9 cellular contexts compared by ENCODE assay signal in genomic region chr22:39306456-39307361, GRCh38. TPM values are rescaled to one million over a fixed set of nuclear protein-coding genes. Genes with fewer than 3 reads are reported as not detected.
A peak's percentile ranks its signal among the peaks of the same experiment; 100 is the strongest.
DNase-seq lines count a peak whose midpoint lies in the region; ATAC-seq and TF ChIP-seq lines count a peak whose summit lies in the region.
"Had no signal": no experiment of that assay in that cellular context is flagged by ENCODE, and none has a peak within 500 bp of the region (broad histone marks: within the 10 kb centered on the region; RNA-seq: fewer than 3 reads in every experiment).

No MANE protein-coding gene starts in this region.

- H3K4me3 ChIP-seq in astrocyte of the cerebellum (ENCODE audit: low read depth, low read length) (no peak overlapping the region), left lung (no peak overlapping the region), ovary (no peak overlapping the region)
- H3K4me3 ChIP-seq: tibial artery had no signal

- peak; percentile 38 for ATAC-seq in left lung
- no peak for ATAC-seq in HG02840 (IDR thresholded peaks at IDR 0.05; ENCODE audit: low FRiP score, unreplicated experiment)

- H3K4me1 ChIP-seq in left lung, result peaks cover 0 to 30% of the 10 kb centered on the region in 2 donors
- H3K4me1 ChIP-seq in ovary (ENCODE audit: insufficient read depth), result peaks cover 5% of the 10 kb centered on the region

- TF ChIP-seq EP300 in ovary (IDR thresholded peaks at IDR 0.05), result no peak

- H3K27me3 ChIP-seq in left lung (no peaks in the 10 kb centered on the region), ovary (no peaks in the 10 kb centered on the region)
- H3K27me3 ChIP-seq: tibial artery had no signal

- H3K27ac ChIP-seq in left lung, result no peak overlapping the region
- no peak overlapping the region for H3K27ac ChIP-seq in ovary
- H3K27ac ChIP-seq: tibial artery had no signal

- 75 to 83% (median 79%) methylated on average over 14 of the region's 14 CpGs for WGBS in ovary, 3 donors

- no peak for TF ChIP-seq POLR2A in ovary (IDR thresholded peaks at IDR 0.05)

- peak; percentile 27 for TF ChIP-seq CTCF in GM13976 (IDR thresholded peaks at IDR 0.05; ENCODE audit: borderline replicate concordance, control extremely low read depth, extremely low read depth, insufficient read depth, missing control alignments)
- TF ChIP-seq CTCF in astrocyte of the cerebellum (IDR thresholded peaks at IDR 0.05; ENCODE audit: low read depth, low read length, missing control alignments), result peak; percentile 22
- peak; percentile 20 to 32 for TF ChIP-seq CTCF in left lung (IDR thresholded peaks at IDR 0.05)
- no peak for TF ChIP-seq CTCF in ovary (IDR thresholded peaks at IDR 0.05)

- DNase-seq in GM13976 (ENCODE audit: low spot score) (peak; percentile 71), RPMI8226 (peak; percentile 81), astrocyte of the cerebellum (ENCODE audit: low read depth) (no peak), left lung (no peak), KG1 (lab: John Stamatoyannopoulos, UW) (no peak), ovary (no peak), NCI-H2196 treated with DMSO at 0.1 percent for 48 hours (lab: John Stamatoyannopoulos, UW; ENCODE audit: unreplicated experiment) (no peak)

- H3K9me3 ChIP-seq in left lung, result no peaks in the 10 kb centered on the region
- no peaks in the 10 kb centered on the region for H3K9me3 ChIP-seq in ovary
- H3K9me3 ChIP-seq: tibial artery had no signal

- peaks cover 0 to 12% of the 10 kb centered on the region in 2 donors for H3K36me3 ChIP-seq in left lung
- H3K36me3 ChIP-seq in ovary, result no peaks in the 10 kb centered on the region

- intact Hi-C loops in left lung (cut with DNase I), result loop anchor here in 1 of 2 donors (10.0 kb wide), 1 partner anchor 62 kb away; the partner anchor contains the start of gene PDGFB
- intact Hi-C loops in ovary (cut with DNase I), result no loop called here

- in situ Hi-C loops in GM13976 (cut with MboI; ENCODE audit: low sequenced_read_pairs, unreplicated experiment), result loop anchor here (25.0 kb wide), 1 partner anchor 294 kb away; the partner anchor contains the start of genes APOBEC3C and APOBEC3D
- in situ Hi-C loops in astrocyte of the cerebellum (cut with HindIII; ENCODE audit: low sequenced_read_pairs), result no loop called here

RNA-seq across cellular contexts. Expression of gene RPL3, which starts 12.7 kb away (rescaled TPM):
- 1,000 to 10,000 TPM; 1,506 to 1,575 TPM for total RNA-seq in left lung
- 1,000 to 10,000 TPM; 3,686 to 6,016 (median 4,727) TPM for total RNA-seq in ovary
- polyA plus RNA-seq in ovary, result 1,000 to 10,000 TPM; 3,441 to 7,258 TPM

RNA-seq across cellular contexts. Expression of gene SYNGR1, which starts 43.1 kb away (rescaled TPM):
- total RNA-seq in left lung, result 1 to 10 TPM; 5.5 to 7.2 TPM
- total RNA-seq in ovary, result 100 to 1,000 TPM in 1 of 7 donors, 10 to 100 TPM in 6; 20.9 to 104 (median 74.7) TPM
- 10 to 100 TPM; 13.1 to 82.7 TPM for polyA plus RNA-seq in ovary

Comparison
In these comparisons a context has a peak if more than half of its experiments do, and no peak if none do; other contexts are left out.
1. DNase-seq: peak in GM13976 (single experiment) and RPMI8226 (single experiment); none in astrocyte of the cerebellum (single experiment), left lung (0 of 2), KG1 (single experiment), ovary (0 of 5) and NCI-H2196 treated with DMSO at 0.1 percent for 48 hours (single experiment).
2. CTCF ChIP-seq: peak in GM13976 (single experiment), astrocyte of the cerebellum (single experiment) and left lung (2 of 2); none in ovary (0 of 3).